8 cellular contexts compared by ENCODE assay signal in the genomic region with DNA sequence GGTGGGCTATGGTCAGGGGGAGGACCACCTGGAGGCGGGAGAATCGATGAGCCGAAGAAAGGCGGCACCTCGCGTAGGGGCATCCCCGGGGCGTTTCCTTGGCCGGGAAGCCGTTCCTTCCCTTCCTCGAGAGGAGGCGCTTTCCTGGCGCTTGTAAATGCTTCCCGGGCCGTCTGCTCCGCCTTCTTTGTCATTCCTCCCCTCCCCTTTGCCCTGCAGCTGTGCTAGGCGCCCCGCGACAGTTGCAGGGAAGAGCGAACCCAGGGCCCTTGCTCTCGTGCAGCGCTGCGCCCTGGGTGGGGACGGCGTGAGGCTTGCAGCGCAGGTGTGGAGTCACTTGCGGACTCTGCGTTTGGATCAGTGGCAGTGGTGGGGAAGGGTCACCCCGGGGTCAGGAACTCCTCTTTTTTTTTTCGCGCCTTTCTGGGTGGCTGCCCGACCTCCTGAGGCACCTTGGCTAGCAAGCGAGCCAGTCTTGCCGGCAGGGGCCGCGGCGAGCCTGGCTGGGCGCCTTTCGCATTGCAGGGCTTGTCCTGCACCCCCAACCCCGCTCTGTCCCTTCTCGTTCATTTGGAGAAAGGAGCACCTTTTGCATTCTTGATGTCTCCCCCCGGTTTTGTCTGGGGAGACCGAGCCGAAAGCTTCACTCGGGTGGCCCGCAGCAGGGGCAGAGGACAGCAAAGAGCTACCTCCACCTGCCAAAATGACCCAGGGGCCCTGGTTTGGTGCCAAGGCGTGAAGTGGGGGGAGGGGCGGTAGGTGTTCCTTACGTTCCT. TPM values are rescaled to one million over a fixed set of nuclear protein-coding genes. Genes with fewer than 3 reads are reported as not detected.
DNase-seq lines count a peak whose midpoint lies in the region; ATAC-seq and TF ChIP-seq lines count a peak whose summit lies in the region.

No MANE protein-coding gene starts in this region.

- no peaks in the 10 kb centered on the region for H3K36me3 ChIP-seq in ascending aorta

- H3K27ac ChIP-seq in ascending aorta = peak overlapping the region; percentile 64 to 81

- H3K4me3 ChIP-seq in ascending aorta = peak overlapping the region; percentile 79 to 93

- H3K27me3 ChIP-seq in ascending aorta = no peaks in the 10 kb centered on the region

- DNase-seq in GM03348 (ENCODE audit: low spot score) (peak; percentile 93), NCI-H345 (lab: John Stamatoyannopoulos, UW) (peak; percentile 94), ascending aorta (ENCODE audit: low spot score in 2 of 2) (peak in 1 of 2 donors; percentile 84), iPS DF 19.7 (ENCODE audit: low read depth, low spot score) (peak; percentile 76), sciatic nerve (ENCODE audit: low spot score) (peak; percentile 79)
- DNase-seq in stimulated activated CD4-positive, alpha-beta T cell treated with anti-CD3 and anti-CD28 coated beads, Interleukin-4, amount 100 ng/mL, for 24 hours = no peak

- ATAC-seq in HG02759 (IDR thresholded peaks at IDR 0.05; ENCODE audit: unreplicated experiment) (peak; percentile 25), sciatic nerve (peak; percentile 92), HG03521 (IDR thresholded peaks at IDR 0.05; ENCODE audit: unreplicated experiment) (no peak)

- intact Hi-C loops in ascending aorta (cut with DNase I) (loop anchor here (1.0 to 2.0 kb wide), 2 partner anchors 55 to 98 kb away; no protein-coding TSS in a partner anchor), sciatic nerve (cut with DNase I) (no loop called here)

- TF ChIP-seq CTCF in ascending aorta (IDR thresholded peaks at IDR 0.05) = peak; percentile 13 to 40 (median 24)

- H3K9me3 ChIP-seq in ascending aorta = no peaks in the 10 kb centered on the region

- H3K4me1 ChIP-seq in ascending aorta = peaks cover 0 to 7% of the 10 kb centered on the region in 2 donors

RNA-seq across cellular contexts. Expression of gene KCNS3, which starts 0.9 kb away (rescaled TPM):
- total RNA-seq in ascending aorta (6.7 TPM), sciatic nerve (16.9 TPM)
